In genomic region chr16:85609539-85609938, GRCh38 we compare ENCODE assay signal across 1 cellular context.
TF ChIP-seq lines count a peak whose summit lies in the region.

No MANE protein-coding gene starts in this region.

TF ChIP-seq in H1, 55 proteins besides CTCF, POLR2A, EP300 and RAD21:
- no peak for TF ChIP-seq GTF2F1 (IDR thresholded peaks at IDR 0.05; ENCODE audit: borderline replicate concordance, low read depth, low read length)
- no peak for TF ChIP-seq EGR1 (IDR thresholded peaks at IDR 0.05; ENCODE audit: borderline replicate concordance, low read depth, low read length)
